ENCODE assay signal across 18 cellular contexts in genomic region chr20:47118201-47118600, GRCh38.
DNase-seq lines count a peak whose midpoint lies in the region; ATAC-seq and TF ChIP-seq lines count a peak whose summit lies in the region.
"Had no signal": no experiment of that assay in that cellular context is flagged by ENCODE, and none has a peak within 500 bp of the region (broad histone marks: within the 10 kb centered on the region; RNA-seq: fewer than 3 reads in every experiment).

No MANE protein-coding gene starts in this region.

- H3K4me3 ChIP-seq in GM23248 (no peak overlapping the region), breast epithelium (no peak overlapping the region), suprapubic skin (no peak overlapping the region)
- H3K4me3 ChIP-seq: PC-9, spleen had no signal

- DNase-seq in GM23248 (peak; percentile 18), breast epithelium (ENCODE audit: low spot score in 2 of 2) (no peak), suprapubic skin (ENCODE audit: low spot score in 2 of 2) (no peak), SKM-1 (lab: John Stamatoyannopoulos, UW; ENCODE audit: unreplicated experiment) (no peak)
- no peak for DNase-seq in stimulated activated effector memory CD8-positive, alpha-beta T cell treated with anti-CD3 and anti-CD28 coated beads, Interleukin-12 subunit alpha, Interleukin-12 subunit beta, amount 100 ng/mL, for 72 hours (ENCODE audit: low spot score in 2 of 2)
- DNase-seq in activated naive CD4-positive, alpha-beta T cell treated with Interleukin-2 at 50 U/mL for 16 hours = no peak
- DNase-seq: activated CD8-positive, alpha-beta memory T cell treated with anti-CD3 and anti-CD28 coated beads for 24 hours; aorta; Caco-2; GDM1; Kasumi-1; NCI-H1694; NCI-H510A; PC-9; spleen had no signal

- H3K36me3 ChIP-seq in GM23248 (ENCODE audit: low read depth) (no peaks in the 10 kb centered on the region), breast epithelium (no peaks in the 10 kb centered on the region), suprapubic skin (no peaks in the 10 kb centered on the region)
- H3K36me3 ChIP-seq: neutrophil, spleen had no signal

- H3K4me1 ChIP-seq in GM23248 (ENCODE audit: insufficient read depth) (peaks cover 6% of the 10 kb centered on the region; the same call in 1 of the 2 replicates), breast epithelium (no peaks in the 10 kb centered on the region), suprapubic skin (peaks cover 5% of the 10 kb centered on the region)
- H3K4me1 ChIP-seq: Caco-2, spleen had no signal

- H4K20me1 ChIP-seq in GM23248 (ENCODE audit: insufficient read depth) = no peaks in the 10 kb centered on the region

- no peak for ATAC-seq in HG03108 (IDR thresholded peaks at IDR 0.05; ENCODE audit: unreplicated experiment)
- no peak for ATAC-seq in stimulated activated effector memory CD8-positive, alpha-beta T cell treated with anti-CD3 and anti-CD28 coated beads, Interleukin-12 subunit alpha, Interleukin-12 subunit beta, amount 100 ng/mL, for 72 hours

- no peak overlapping the region for H3K4me2 ChIP-seq in GM23248 (ENCODE audit: unreplicated experiment)
- H3K4me2 ChIP-seq: PC-9 had no signal

- H3K36me3 Mint-ChIP-seq in stimulated activated effector memory CD8-positive, alpha-beta T cell treated with anti-CD3 and anti-CD28 coated beads, Interleukin-12 subunit alpha, Interleukin-12 subunit beta, amount 100 ng/mL, for 72 hours = no peaks in the 10 kb centered on the region

- H3K9me3 ChIP-seq in GM23248 (ENCODE audit: low read depth) = no peaks in the 10 kb centered on the region
- no peaks in the 10 kb centered on the region for H3K9me3 ChIP-seq in breast epithelium
- H3K9me3 ChIP-seq in suprapubic skin = no peaks in the 10 kb centered on the region
- H3K9me3 ChIP-seq: neutrophil, spleen had no signal

- TF ChIP-seq EP300 in suprapubic skin (IDR thresholded peaks at IDR 0.05) = no peak

- no peaks in the 10 kb centered on the region for H3K27me3 ChIP-seq in GM23248 (replicated peaks; ENCODE audit: insufficient read depth)
- no peaks in the 10 kb centered on the region for H3K27me3 ChIP-seq in breast epithelium
- H3K27me3 ChIP-seq in layer of hippocampus (ENCODE audit: control insufficient read depth, insufficient read depth, low read length) = no peaks in the 10 kb centered on the region
- H3K27me3 ChIP-seq in suprapubic skin = no peaks in the 10 kb centered on the region

- H3K9me2 ChIP-seq in GM23248 (ENCODE audit: insufficient read depth) = no peaks in the 10 kb centered on the region

- H3K4me3 Mint-ChIP-seq in stimulated activated effector memory CD8-positive, alpha-beta T cell treated with anti-CD3 and anti-CD28 coated beads, Interleukin-12 subunit alpha, Interleukin-12 subunit beta, amount 100 ng/mL, for 72 hours = no peak overlapping the region

- peaks cover 7% of the 10 kb centered on the region; the same call in 1 of the 2 replicates for H3F3A ChIP-seq in GM23248 (ENCODE audit: insufficient read depth)

- 35 to 39% methylated on average over 4 of the region's 4 CpGs for WGBS in GM23248 (ENCODE audit: low coverage in 1 of 2, low lambda C conversion rate in 2 of 2, missing lambda C conversion rate in 2 of 2), 2 experiments
- WGBS in suprapubic skin = 54% methylated on average over 4 of the region's 4 CpGs

- TF ChIP-seq POLR2A in breast epithelium (IDR thresholded peaks at IDR 0.05) = no peak
- TF ChIP-seq POLR2A in suprapubic skin (IDR thresholded peaks at IDR 0.05) = no peak

- TF ChIP-seq CTCF in breast epithelium (IDR thresholded peaks at IDR 0.05) = no peak
- TF ChIP-seq CTCF in suprapubic skin (IDR thresholded peaks at IDR 0.05) = no peak

- peak overlapping the region; percentile 69; the same call in 1 of the 2 replicates for H2AFZ ChIP-seq in GM23248
- H2AFZ ChIP-seq: PC-9 had no signal

- H3K27ac ChIP-seq in GM23248 = no peak overlapping the region
- peak overlapping the region; percentile 72 to 84 for H3K27ac ChIP-seq in breast epithelium
- peak overlapping the region; percentile 2 for H3K27ac ChIP-seq in layer of hippocampus (ENCODE audit: low read depth, low read length)
- peak overlapping the region; percentile 26 for H3K27ac ChIP-seq in suprapubic skin
- H3K27ac ChIP-seq: neutrophil, PC-9, spleen had no signal

- H3K27ac Mint-ChIP-seq in stimulated activated effector memory CD8-positive, alpha-beta T cell treated with anti-CD3 and anti-CD28 coated beads, Interleukin-12 subunit alpha, Interleukin-12 subunit beta, amount 100 ng/mL, for 72 hours = no peak overlapping the region

- H3K79me2 ChIP-seq in GM23248 (ENCODE audit: insufficient read depth) = no peaks in the 10 kb centered on the region

- no peaks in the 10 kb centered on the region for H3K9me3 Mint-ChIP-seq in stimulated activated effector memory CD8-positive, alpha-beta T cell treated with anti-CD3 and anti-CD28 coated beads, Interleukin-12 subunit alpha, Interleukin-12 subunit beta, amount 100 ng/mL, for 72 hours

- H3K4me1 Mint-ChIP-seq in stimulated activated effector memory CD8-positive, alpha-beta T cell treated with anti-CD3 and anti-CD28 coated beads, Interleukin-12 subunit alpha, Interleukin-12 subunit beta, amount 100 ng/mL, for 72 hours = no peaks in the 10 kb centered on the region

- no peak overlapping the region for H3K9ac ChIP-seq in GM23248

- intact Hi-C loops in breast epithelium (cut with DNase I; ENCODE audit: low total_unique reads) = no loop called here

- in situ Hi-C loops in GM23248 (cut with MboI) = no loop called here
